ENCODE assay signal across 21 cellular contexts in genomic region chr5:157038568-157039187, GRCh38. TPM values are rescaled to one million over a fixed set of nuclear protein-coding genes. Genes with fewer than 3 reads are reported as not detected.
DNase-seq lines count a peak whose midpoint lies in the region; ATAC-seq, FAIRE-seq and TF ChIP-seq lines count a peak whose summit lies in the region.
"Had no signal": no experiment of that assay in that cellular context is flagged by ENCODE, and none has a peak within 500 bp of the region (broad histone marks: within the 10 kb centered on the region; RNA-seq: fewer than 3 reads in every experiment).

No MANE protein-coding gene starts in this region.

- FAIRE-seq in HTR-8/SVneo (lab: Jason Lieb, UNC), result no peak
- FAIRE-seq: endometrium had no signal

- H3K9me3 Mint-ChIP-seq in activated T-cell treated with anti-CD3 and anti-CD28 coated beads, Interleukin-2, amount 50 U/mL, for 72 hours, result no peaks in the 10 kb centered on the region
- no peaks in the 10 kb centered on the region for H3K9me3 Mint-ChIP-seq in activated CD8-positive, alpha-beta T cell treated with anti-CD3 and anti-CD28 coated beads for 36 hours
- H3K9me3 Mint-ChIP-seq in stimulated activated effector memory CD8-positive, alpha-beta T cell treated with anti-CD3 and anti-CD28 coated beads, Interleukin-12 subunit alpha, Interleukin-12 subunit beta, amount 100 ng/mL, for 72 hours, result no peaks in the 10 kb centered on the region

- CTCF ChIA-PET in activated CD8-positive, alpha-beta T cell treated with anti-CD3 and anti-CD28 coated beads for 36 hours (lab: Charles Lee), result interaction anchor here (1.1 to 1.7 kb wide), 2 partner anchors 8 to 70 kb away, joined by 3 to 5 read pairs; partner anchors contain the start of gene HAVCR2

- no peaks in the 10 kb centered on the region for H3K36me3 ChIP-seq in psoas muscle (ENCODE audit: insufficient read depth in 1 of 2, low read depth in 1 of 2)
- H3K36me3 ChIP-seq: thyroid gland had no signal

- H3K27ac ChIP-seq in psoas muscle, result no peak overlapping the region
- H3K27ac ChIP-seq: SK-N-MC, thyroid gland had no signal

- H3K4me3 Mint-ChIP-seq in activated T-cell treated with anti-CD3 and anti-CD28 coated beads, Interleukin-2, amount 50 U/mL, for 72 hours, result peak overlapping the region in 1 of 2 donors; percentile 55
- H3K4me3 Mint-ChIP-seq in activated CD8-positive, alpha-beta T cell treated with anti-CD3 and anti-CD28 coated beads for 36 hours, result no peak overlapping the region
- no peak overlapping the region for H3K4me3 Mint-ChIP-seq in stimulated activated effector memory CD8-positive, alpha-beta T cell treated with anti-CD3 and anti-CD28 coated beads, Interleukin-12 subunit alpha, Interleukin-12 subunit beta, amount 100 ng/mL, for 72 hours

- no peaks in the 10 kb centered on the region for H3K36me3 Mint-ChIP-seq in activated T-cell treated with anti-CD3 and anti-CD28 coated beads, Interleukin-2, amount 50 U/mL, for 72 hours (ENCODE audit: insufficient read depth in 2 of 2)
- H3K36me3 Mint-ChIP-seq in activated CD8-positive, alpha-beta T cell treated with anti-CD3 and anti-CD28 coated beads for 36 hours (ENCODE audit: low read depth), result no peaks in the 10 kb centered on the region
- no peaks in the 10 kb centered on the region for H3K36me3 Mint-ChIP-seq in stimulated activated effector memory CD8-positive, alpha-beta T cell treated with anti-CD3 and anti-CD28 coated beads, Interleukin-12 subunit alpha, Interleukin-12 subunit beta, amount 100 ng/mL, for 72 hours

- H3K4me1 ChIP-seq in psoas muscle, result no peaks in the 10 kb centered on the region
- H3K4me1 ChIP-seq: thyroid gland had no signal

- H3K9me3 ChIP-seq in psoas muscle, result no peaks in the 10 kb centered on the region
- H3K9me3 ChIP-seq: thyroid gland had no signal

- POLR2A ChIA-PET in activated CD8-positive, alpha-beta T cell treated with anti-CD3 and anti-CD28 coated beads for 36 hours (lab: Charles Lee), result interaction anchor here (1.2 kb wide), 1 partner anchor 9 kb away, joined by 3 read pairs; no protein-coding TSS in a partner anchor

- H3K4me3 ChIP-seq in psoas muscle, result no peak overlapping the region
- H3K4me3 ChIP-seq: SK-N-MC, thyroid gland had no signal

- H3K27ac Mint-ChIP-seq in activated T-cell treated with anti-CD3 and anti-CD28 coated beads, Interleukin-2, amount 50 U/mL, for 72 hours, result peak overlapping the region; percentile 57
- no peak overlapping the region for H3K27ac Mint-ChIP-seq in activated CD8-positive, alpha-beta T cell treated with anti-CD3 and anti-CD28 coated beads for 36 hours
- peak overlapping the region; percentile 24 for H3K27ac Mint-ChIP-seq in stimulated activated effector memory CD8-positive, alpha-beta T cell treated with anti-CD3 and anti-CD28 coated beads, Interleukin-12 subunit alpha, Interleukin-12 subunit beta, amount 100 ng/mL, for 72 hours

- 77 to 86% (median 81%) methylated on average over 5 of the region's 5 CpGs for WGBS in psoas muscle, 3 donors

- no peaks in the 10 kb centered on the region for H3K27me3 ChIP-seq in psoas muscle (ENCODE audit: insufficient read depth in 3 of 3, low read length in 2 of 3)
- H3K27me3 ChIP-seq: thyroid gland had no signal

- H3K27me3 Mint-ChIP-seq in activated T-cell treated with anti-CD3 and anti-CD28 coated beads, Interleukin-2, amount 50 U/mL, for 72 hours (ENCODE audit: low read depth), result no peaks in the 10 kb centered on the region
- no peaks in the 10 kb centered on the region for H3K27me3 Mint-ChIP-seq in activated CD8-positive, alpha-beta T cell treated with anti-CD3 and anti-CD28 coated beads for 36 hours

- intact Hi-C loops in activated CD8-positive, alpha-beta T cell treated with anti-CD3 and anti-CD28 coated beads for 36 hours (cut with micrococcal nuclease), result no loop called here
- intact Hi-C loops in psoas muscle (cut with DNase I), result no loop called here

- H3K4me1 Mint-ChIP-seq in activated T-cell treated with anti-CD3 and anti-CD28 coated beads, Interleukin-2, amount 50 U/mL, for 72 hours (ENCODE audit: low read depth), result peaks cover 15% of the 10 kb centered on the region
- H3K4me1 Mint-ChIP-seq in activated CD8-positive, alpha-beta T cell treated with anti-CD3 and anti-CD28 coated beads for 36 hours (ENCODE audit: low read depth), result peaks cover 13% of the 10 kb centered on the region
- peaks cover 10% of the 10 kb centered on the region for H3K4me1 Mint-ChIP-seq in stimulated activated effector memory CD8-positive, alpha-beta T cell treated with anti-CD3 and anti-CD28 coated beads, Interleukin-12 subunit alpha, Interleukin-12 subunit beta, amount 100 ng/mL, for 72 hours

- no peak for DNase-seq in activated T-cell treated with anti-CD3 and anti-CD28 coated beads, Interleukin-2, amount 50 U/mL, for 72 hours
- DNase-seq in activated T-cell treated with anti-CD3 and anti-CD28 coated beads, Interleukin-2, amount 50 U/mL, for 48 hours, result no peak
- no peak for DNase-seq in activated CD8-positive, alpha-beta T cell treated with anti-CD3 and anti-CD28 coated beads for 36 hours
- no peak for DNase-seq in stimulated activated effector memory CD8-positive, alpha-beta T cell treated with anti-CD3 and anti-CD28 coated beads, Interleukin-12 subunit alpha, Interleukin-12 subunit beta, amount 100 ng/mL, for 72 hours (ENCODE audit: low spot score in 2 of 2)
- DNase-seq in HTR-8/SVneo (ENCODE audit: insufficient read length, low spot score), result no peak
- DNase-seq in DMS114 treated with DMSO at 0.1 percent for 48 hours (lab: John Stamatoyannopoulos, UW; ENCODE audit: unreplicated experiment), result no peak
- DNase-seq in psoas muscle, result no peak
- DNase-seq: activated CD8-positive, alpha-beta memory T cell treated with anti-CD3 and anti-CD28 coated beads, Interleukin-2, amount 50 U/mL, for 48 hours; foreskin fibroblast; NCI-H187; NCI-H446 treated with DMSO at 0.1 percent for 48 hours; OCI-M1; right cardiac atrium; stimulated activated CD4-positive, alpha-beta T cell treated with anti-CD3 and anti-CD28 coated beads, Interleukin-1b, Interleukin-23, amount 100 ng/mL, for 48 hours; thyroid gland had no signal

- TF ChIP-seq CTCF in activated CD8-positive, alpha-beta T cell treated with anti-CD3 and anti-CD28 coated beads for 36 hours (IDR thresholded peaks at IDR 0.05), result no peak
- no peak for TF ChIP-seq CTCF in psoas muscle (IDR thresholded peaks at IDR 0.05)

- ATAC-seq in activated T-cell treated with anti-CD3 and anti-CD28 coated beads, Interleukin-2, amount 50 U/mL, for 72 hours (replicated peaks in 1 of 2), result no peak
- ATAC-seq in GM21737 (IDR thresholded peaks at IDR 0.05; ENCODE audit: unreplicated experiment) (peak; percentile 61), psoas muscle (no peak)
- ATAC-seq in activated CD8-positive, alpha-beta T cell treated with anti-CD3 and anti-CD28 coated beads for 36 hours, result peak; percentile 47
- peak; percentile 56 for ATAC-seq in stimulated activated effector memory CD8-positive, alpha-beta T cell treated with anti-CD3 and anti-CD28 coated beads, Interleukin-12 subunit alpha, Interleukin-12 subunit beta, amount 100 ng/mL, for 72 hours
- ATAC-seq: right cardiac atrium had no signal

RNA-seq across cellular contexts. Expression of gene HAVCR1, which starts 20.2 kb away (rescaled TPM):
- total RNA-seq in activated T-cell treated with anti-CD3 and anti-CD28 coated beads, Interleukin-2, amount 50 U/mL, for 72 hours, result 1 to 10 TPM; 2.6 to 2.7 TPM
- total RNA-seq in activated CD8-positive, alpha-beta T cell treated with anti-CD3 and anti-CD28 coated beads for 36 hours, result under 1 TPM in 1 of 2 experiments, not detected in 1; 0.54 TPM
- total RNA-seq in psoas muscle, result under 1 TPM in 1 of 4 donors, not detected in 3; 0.77 TPM
- polyA plus RNA-seq in psoas muscle, result under 1 TPM in 1 of 3 donors, not detected in 2; 0.01 TPM
- total RNA-seq: HT-29, lung microvascular endothelial cell, right cardiac atrium had no signal
- polyA plus RNA-seq: neural cell, right cardiac atrium had no signal

Comparison
In these comparisons a context has a peak if more than half of its experiments do, and no peak if none do; other contexts are left out.
1. ATAC-seq: peak in GM21737 (single experiment), activated CD8-positive, alpha-beta T cell treated with anti-CD3 and anti-CD28 coated beads for 36 hours (single experiment) and stimulated activated effector memory CD8-positive, alpha-beta T cell treated with anti-CD3 and anti-CD28 coated beads, Interleukin-12 subunit alpha, Interleukin-12 subunit beta, amount 100 ng/mL, for 72 hours (single experiment); none in activated T-cell treated with anti-CD3 and anti-CD28 coated beads, Interleukin-2, amount 50 U/mL, for 72 hours (0 of 2) and psoas muscle (0 of 4).